ENCODE assay signal across 8 cellular contexts in the genomic region with DNA sequence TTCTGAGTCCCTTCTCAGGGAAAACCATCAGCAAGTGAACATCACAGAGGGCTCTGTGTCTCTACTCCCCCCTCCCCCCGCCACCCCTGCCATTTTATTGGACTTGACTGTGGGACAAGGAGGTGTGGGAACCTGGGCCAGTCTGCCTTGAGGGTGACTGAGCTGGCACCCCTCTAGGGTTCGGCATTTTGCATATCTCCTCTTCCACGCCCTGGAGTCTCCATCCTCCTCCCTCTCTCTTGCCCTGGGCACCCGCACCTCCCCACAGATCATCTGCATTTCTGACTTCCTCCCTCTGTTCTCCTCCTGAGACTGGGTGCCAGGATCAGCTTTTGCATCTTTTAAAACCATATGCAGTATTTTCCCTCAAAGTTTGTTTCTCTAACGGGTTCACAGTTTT.
DNase-seq lines count a peak whose midpoint lies in the region; TF ChIP-seq lines count a peak whose summit lies in the region.
"Had no signal": no experiment of that assay in that cellular context is flagged by ENCODE, and none has a peak within 500 bp of the region (broad histone marks: within the 10 kb centered on the region; RNA-seq: fewer than 3 reads in every experiment).

No MANE protein-coding gene starts in this region.

- H3K4me1 ChIP-seq in breast epithelium (peaks cover 0 to 7% of the 10 kb centered on the region in 2 donors), mucosa of stomach (ENCODE audit: control insufficient read depth, insufficient read depth, low read length) (peaks cover 4% of the 10 kb centered on the region), thyroid gland (peaks cover 36 to 57% of the 10 kb centered on the region in 2 donors)

- peak overlapping the region; percentile 83 to 91 for H3K27ac ChIP-seq in breast epithelium
- peak overlapping the region; percentile 83 to 96 (median 87) for H3K27ac ChIP-seq in thyroid gland

- H3K4me3 ChIP-seq in breast epithelium (no peak overlapping the region), mucosa of stomach (ENCODE audit: low read length) (no peak overlapping the region), thyroid gland (replicated peaks in 1 of 3) (no peak overlapping the region)

- H3K9ac ChIP-seq in mucosa of stomach (ENCODE audit: low read length), result peak overlapping the region; percentile 39

- H3K36me3 ChIP-seq in breast epithelium (no peaks in the 10 kb centered on the region), mucosa of stomach (ENCODE audit: control insufficient read depth, insufficient read depth, low read length) (no peaks in the 10 kb centered on the region), thyroid gland (no peaks in the 10 kb centered on the region)

- H3K9me3 ChIP-seq in breast epithelium (no peaks in the 10 kb centered on the region), mucosa of stomach (ENCODE audit: control insufficient read depth, low read length) (no peaks in the 10 kb centered on the region), thyroid gland (no peaks in the 10 kb centered on the region)

- H3K27me3 ChIP-seq in breast epithelium (no peaks in the 10 kb centered on the region), mucosa of stomach (ENCODE audit: control insufficient read depth, insufficient read depth, low read length) (no peaks in the 10 kb centered on the region), thyroid gland (no peaks in the 10 kb centered on the region)

- intact Hi-C loops in breast epithelium (cut with DNase I; ENCODE audit: low total_unique reads), result no loop called here
- intact Hi-C loops in thyroid gland (cut with DNase I), result no loop called here

- no peak for TF ChIP-seq POLR2A in breast epithelium (IDR thresholded peaks at IDR 0.05)
- TF ChIP-seq POLR2A in thyroid gland (IDR thresholded peaks at IDR 0.05), result no peak

- peak; percentile 90 for DNase-seq in M059J (ENCODE audit: low read depth)
- no peak for DNase-seq in breast epithelium (ENCODE audit: low spot score in 2 of 2)
- no peak for DNase-seq in thyroid gland
- DNase-seq in NCI-H1694 treated with DMSO at 0.1 percent for 48 hours (lab: John Stamatoyannopoulos, UW), result no peak
- no peak for DNase-seq in CD1c-positive myeloid dendritic cell (ENCODE audit: extremely low spot score)
- no peak for DNase-seq in nucleus accumbens (lab: John Stamatoyannopoulos, UW)
- DNase-seq: activated effector memory CD4-positive, alpha-beta T cell treated with Interleukin-2 at 50 U/mL for 16 hours had no signal

- WGBS in thyroid gland, 2 donors, result 56 to 62% methylated on average over 5 of the region's 5 CpGs

- TF ChIP-seq CTCF in breast epithelium (IDR thresholded peaks at IDR 0.05), result no peak
- TF ChIP-seq CTCF in thyroid gland (IDR thresholded peaks at IDR 0.05), result no peak
